Comparison of ENCODE assay signal across 17 cellular contexts in the genomic region with DNA sequence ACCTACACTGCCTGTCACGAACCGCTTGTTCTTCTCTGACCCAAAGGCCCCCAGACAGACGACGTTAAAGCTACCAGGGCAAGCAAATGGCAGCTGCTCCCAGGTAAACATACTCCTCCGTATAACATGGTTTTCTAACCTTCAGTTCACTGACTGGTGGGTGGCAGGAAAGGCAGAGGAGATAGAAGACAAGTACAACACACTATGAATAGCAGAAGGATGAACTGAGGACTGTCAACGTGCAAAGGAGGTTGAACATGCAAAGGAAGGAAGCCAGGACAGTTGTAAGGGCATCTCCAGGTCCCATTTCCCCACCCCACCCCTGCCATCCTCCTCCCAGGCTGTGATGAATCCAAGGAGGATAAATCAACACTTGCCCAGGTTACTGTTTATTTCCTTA.
"Had no signal": no experiment of that assay in that cellular context is flagged by ENCODE, and none has a peak within 500 bp of the region (broad histone marks: within the 10 kb centered on the region; RNA-seq: fewer than 3 reads in every experiment).

No MANE protein-coding gene starts in this region.

- H3K27ac ChIP-seq: colonic mucosa, esophagus squamous epithelium, hepatocyte, left ventricle myocardium inferior, pancreas had no signal

- H3K27me3 ChIP-seq: colonic mucosa, hepatocyte, pancreas had no signal

- H3K36me3 ChIP-seq: colonic mucosa, esophagus squamous epithelium, left ventricle myocardium inferior, pancreas had no signal

- H3K4me1 ChIP-seq: colonic mucosa, esophagus squamous epithelium, left ventricle myocardium inferior, pancreas had no signal

- DNase-seq: colonic mucosa; dermis blood vessel endothelial cell; esophagus squamous epithelium; foreskin fibroblast; immature natural killer cell; left ventricle myocardium inferior; mesenchymal stem cell; naive B cell; occipital lobe; pancreas; right cardiac atrium; stimulated activated CD4-positive, alpha-beta T cell treated with anti-CD3 and anti-CD28 coated beads, Interleukin-2, amount 100 ng/mL, for 48 hours; stimulated activated naive CD4-positive, alpha-beta T cell treated with Interleukin-2 at 50 U/mL for 16 hours; trophoblast cell had no signal

- H3K4me3 ChIP-seq: colonic mucosa, esophagus squamous epithelium, hepatocyte, left ventricle myocardium inferior, lung, pancreas, smooth muscle cell had no signal

- H3K9me3 ChIP-seq: colonic mucosa, esophagus squamous epithelium, left ventricle myocardium inferior, pancreas had no signal

- ATAC-seq: right cardiac atrium had no signal
